1 cellular context compared by ENCODE assay signal in genomic region chr12:115227137-115227615, GRCh38.
TF ChIP-seq lines count a peak whose summit lies in the region.

No MANE protein-coding gene starts in this region.

TF ChIP-seq in H1, 55 proteins besides CTCF, POLR2A, EP300 and RAD21 (continued from another document):
- TF ChIP-seq ATF2 (IDR thresholded peaks at IDR 0.05; ENCODE audit: low read length): no peak
